26 cellular contexts compared by ENCODE assay signal in genomic region chr4:182804131-182804530, GRCh38.
DNase-seq lines count a peak whose midpoint lies in the region; FAIRE-seq and TF ChIP-seq lines count a peak whose summit lies in the region.
"Had no signal": no experiment of that assay in that cellular context is flagged by ENCODE, and none has a peak within 500 bp of the region (broad histone marks: within the 10 kb centered on the region; RNA-seq: fewer than 3 reads in every experiment).

No MANE protein-coding gene starts in this region.

- H2AK5ac ChIP-seq in H1 (ENCODE audit: low read depth, low read length) = no peak overlapping the region

- H3K27me3 Mint-ChIP-seq in glutamatergic neuron (ENCODE audit: unreplicated experiment) (peaks cover 20% of the 10 kb centered on the region), neural crest cell (ENCODE audit: low read depth) (peaks cover 3% of the 10 kb centered on the region)
- peaks cover 8% of the 10 kb centered on the region for H3K27me3 Mint-ChIP-seq in activated CD4-positive, alpha-beta T cell treated with anti-CD3 and anti-CD28 coated beads, Interleukin-2, amount 10 ng/mL, durations not matched to agents 7 days and 5 days
- H3K27me3 Mint-ChIP-seq: CD4-positive, alpha-beta T cell had no signal

- H2BK5ac ChIP-seq in H1 (ENCODE audit: low read depth, low read length) = no peak overlapping the region

- H3K36me3 Mint-ChIP-seq in glutamatergic neuron (ENCODE audit: unreplicated experiment) = peaks cover 15% of the 10 kb centered on the region
- peaks cover 13% of the 10 kb centered on the region for H3K36me3 Mint-ChIP-seq in neural crest cell (ENCODE audit: low read depth)
- no peaks in the 10 kb centered on the region for H3K36me3 Mint-ChIP-seq in activated CD4-positive, alpha-beta T cell treated with anti-CD3 and anti-CD28 coated beads, Interleukin-2, amount 10 ng/mL, durations not matched to agents 7 days and 5 days (ENCODE audit: low read depth)
- H3K36me3 Mint-ChIP-seq: CD14-positive monocyte; CD8-positive, alpha-beta memory T cell had no signal

- no peak for TF ChIP-seq EP300 in H1 (IDR thresholded peaks at IDR 0.05; ENCODE audit: borderline replicate concordance in 1 of 2, low read depth in 2 of 2, low read length in 2 of 2)
- TF ChIP-seq EP300 in sigmoid colon (IDR thresholded peaks at IDR 0.05) = no peak

- no peak overlapping the region for H3K14ac ChIP-seq in H1 (ENCODE audit: insufficient read length)

- no peak overlapping the region for H2AFZ ChIP-seq in H1 (ENCODE audit: low read length)
- H2AFZ ChIP-seq: GM23248 had no signal

- CTCF ChIA-PET in H1 (lab: Charles Lee; ENCODE audit: partially characterized antibody) = interaction anchor here (0.7 to 1.8 kb wide), 6 partner anchors 29 to 374 kb away, joined by 3 to 6 read pairs (median 4); no protein-coding TSS in a partner anchor
- CTCF ChIA-PET in activated CD4-positive, alpha-beta T cell treated with anti-CD3 and anti-CD28 coated beads, Interleukin-2, amount 10 ng/mL, durations not matched to agents 7 days and 5 days (lab: Charles Lee) = no interaction called here

- POLR2A ChIA-PET in H1 (lab: Charles Lee; ENCODE audit: partially characterized antibody) = interaction anchor here (0.7 kb wide), 1 partner anchor 491 kb away, joined by 3 read pairs; no protein-coding TSS in a partner anchor
- POLR2A ChIA-PET in activated CD4-positive, alpha-beta T cell treated with anti-CD3 and anti-CD28 coated beads, Interleukin-2, amount 10 ng/mL, durations not matched to agents 7 days and 5 days (lab: Charles Lee) = no interaction called here

- no peak overlapping the region for H4K5ac ChIP-seq in H1 (ENCODE audit: insufficient read length, low read depth, low read length)

- no peak for DNase-seq in H1 (ENCODE audit: low read depth in 1 of 2, low spot score in 2 of 2)
- no peak for DNase-seq in glutamatergic neuron
- DNase-seq in neural crest cell (ENCODE audit: low read depth, low spot score) = no peak
- peak; percentile 5 for DNase-seq in small intestine
- no peak for DNase-seq in sigmoid colon
- DNase-seq in activated CD4-positive, alpha-beta T cell treated with anti-CD3 and anti-CD28 coated beads, Interleukin-2, amount 10 ng/mL, durations not matched to agents 7 days and 5 days = no peak
- DNase-seq in NCI-H774 (lab: John Stamatoyannopoulos, UW) = no peak
- DNase-seq: 8988T; ACHN; AML-193; BE2C; CD4-positive, alpha-beta T cell; CD8-positive, alpha-beta memory T cell; DMS 273 treated with DMSO at 0.1 percent for 48 hours; DMS79; EL; GDM1; GM23248; H9; HFFc6 had no signal

- no peak overlapping the region; the same call in 1 of the 2 replicates for H4K8ac ChIP-seq in H1 (ENCODE audit: extremely low read depth, insufficient read depth, low read length)

- no peak overlapping the region for H3K9ac ChIP-seq in H1 (replicated peaks in 1 of 4; ENCODE audit: extremely low read depth in 1 of 4, low read depth in 3 of 4, low read length in 3 of 4)
- H3K9ac ChIP-seq: BLaER1 treated with 17β-estradiol and CSF1 and Interleukin-3, amounts not matched to agents 10 nM and 100 nM; GM23248 had no signal

- no peak overlapping the region for H2BK12ac ChIP-seq in H1 (ENCODE audit: low read depth, low read length)

- WGBS in H1 (ENCODE audit: extremely low coverage in 1 of 2, insufficient coverage in 1 of 2, insufficient read length in 1 of 2, insufficient replicate concordance in 2 of 2, low coverage in 1 of 2, low lambda C conversion rate in 2 of 2, missing lambda C conversion rate in 1 of 2), 2 experiments = 91% methylated on average over 6 of the region's 8 CpGs; no CpG with 5 or more reads in 1 of the 2 experiments
- WGBS in small intestine, 3 donors = 31 to 72% (median 40%) methylated on average over 8 of the region's 8 CpGs
- WGBS in sigmoid colon, 2 donors = 38 to 83% methylated on average over 8 of the region's 8 CpGs

- peaks cover 37% of the 10 kb centered on the region for H3K4me1 Mint-ChIP-seq in glutamatergic neuron (ENCODE audit: low read depth, unreplicated experiment)
- peaks cover 47% of the 10 kb centered on the region for H3K4me1 Mint-ChIP-seq in neural crest cell
- H3K4me1 Mint-ChIP-seq in activated CD4-positive, alpha-beta T cell treated with anti-CD3 and anti-CD28 coated beads, Interleukin-2, amount 10 ng/mL, durations not matched to agents 7 days and 5 days = peaks cover 5% of the 10 kb centered on the region

- no peak overlapping the region for H3K27ac ChIP-seq in H1 (ENCODE audit: low read depth, low read length)
- no peak overlapping the region for H3K27ac ChIP-seq in small intestine (ENCODE audit: low read depth in 1 of 2, low read length in 1 of 2)
- no peak overlapping the region for H3K27ac ChIP-seq in sigmoid colon
- H3K27ac ChIP-seq: A549; BLaER1 treated with 17β-estradiol and CSF1 and Interleukin-3, amounts not matched to agents 10 nM and 100 nM; GM23248 had no signal

- FAIRE-seq in H1 (lab: Jason Lieb, UNC) = no peak
- no peak for FAIRE-seq in small intestine (lab: Jason Lieb, UNC)
- FAIRE-seq: A549, D721Med, GM12878, GM19239 had no signal

- no peak overlapping the region for H3K56ac ChIP-seq in H1 (replicated peaks; ENCODE audit: insufficient read length, low read depth, low read length)

- H3K36me3 ChIP-seq in H1 (ENCODE audit: control insufficient read depth in 2 of 4, insufficient read depth in 4 of 4, low read length in 3 of 4) = peaks cover 0 to 14% (median 3%) of the 10 kb centered on the region in 4 experiments; a peak in 5 of 8 replicates
- no peaks in the 10 kb centered on the region for H3K36me3 ChIP-seq in small intestine (ENCODE audit: control insufficient read depth in 2 of 2, insufficient read depth in 2 of 2, low read length in 2 of 2)
- H3K36me3 ChIP-seq in sigmoid colon = peaks cover 0 to 12% (median 2%) of the 10 kb centered on the region in 4 donors

- 0 out of 2 replicates have a peak overlapping the region, but pooled peaks have one; percentile 49 for H2BK15ac ChIP-seq in H1 (ENCODE audit: low read length)

- peaks cover 12% of the 10 kb centered on the region for H3K23me2 ChIP-seq in H1 (ENCODE audit: low read depth, low read length)

- H3K4ac ChIP-seq in H1 (replicated peaks; ENCODE audit: insufficient read length, low read depth, low read length) = no peak overlapping the region

- TF ChIP-seq CTCF in H1 (IDR thresholded peaks at IDR 0.05; ENCODE audit: control extremely low read depth in 1 of 3, insufficient read depth in 1 of 3, low read depth in 1 of 3, low read length in 3 of 3) = no peak
- no peak for TF ChIP-seq CTCF in glutamatergic neuron (IDR thresholded peaks at IDR 0.05; ENCODE audit: partially characterized antibody, unreplicated experiment)
- no peak for TF ChIP-seq CTCF in neural crest cell (conservative IDR thresholded peaks at IDR 0.05)
- TF ChIP-seq CTCF in sigmoid colon (IDR thresholded peaks at IDR 0.05) = no peak

- no peaks in the 10 kb centered on the region for H3K79me2 ChIP-seq in H1 (ENCODE audit: control insufficient read depth in 1 of 2, insufficient read depth in 2 of 2, low read length in 2 of 2)

- no peak for TF ChIP-seq RAD21 in H1 (IDR thresholded peaks at IDR 0.05 in 1 of 2, conservative IDR thresholded peaks at IDR 0.05 in 1 of 2; ENCODE audit: low read depth in 2 of 2, low read length in 2 of 2)

- H3K27me3 ChIP-seq in H1 (replicated peaks in 1 of 4; ENCODE audit: control insufficient read depth in 3 of 4, extremely low read depth in 1 of 4, insufficient read depth in 3 of 4, low read length in 3 of 4) = peaks cover 0 to 9% (median 5%) of the 10 kb centered on the region in 4 experiments; a peak in 6 of 7 replicates
- no peaks in the 10 kb centered on the region for H3K27me3 ChIP-seq in small intestine (ENCODE audit: control insufficient read depth in 2 of 2, insufficient read depth in 2 of 2, low read length in 2 of 2)
- no peaks in the 10 kb centered on the region for H3K27me3 ChIP-seq in sigmoid colon
- H3K27me3 ChIP-seq: BE2C; BLaER1 treated with 17β-estradiol and CSF1 and Interleukin-3, amounts not matched to agents 10 nM and 100 nM had no signal

- 0 out of 2 replicates have a peak, but pooled peaks cover 2% of the 10 kb centered on the region for H3K79me1 ChIP-seq in H1 (ENCODE audit: low read depth, low read length)

- H3K27ac Mint-ChIP-seq in glutamatergic neuron (ENCODE audit: unreplicated experiment) (peak overlapping the region; percentile 62), neural crest cell (ENCODE audit: unreplicated experiment) (peak overlapping the region; percentile 35)
- H3K27ac Mint-ChIP-seq in activated CD4-positive, alpha-beta T cell treated with anti-CD3 and anti-CD28 coated beads, Interleukin-2, amount 10 ng/mL, durations not matched to agents 7 days and 5 days = no peak overlapping the region
- H3K27ac Mint-ChIP-seq: CD14-positive monocyte; CD4-positive, alpha-beta T cell; HFFc6 had no signal

- no peak overlapping the region for H4K91ac ChIP-seq in H1 (replicated peaks; ENCODE audit: insufficient read length, low read length)

- no peak overlapping the region for H3K18ac ChIP-seq in H1 (ENCODE audit: extremely low read depth, low read length)

- H3K4me2 ChIP-seq in H1 (ENCODE audit: insufficient read depth in 1 of 2, low read depth in 2 of 2, low read length in 2 of 2) = no peak overlapping the region
- H3K4me2 ChIP-seq: A549; BLaER1 treated with 17β-estradiol and CSF1 and Interleukin-3, amounts not matched to agents 10 nM and 100 nM had no signal

- H3K4me3 Mint-ChIP-seq in glutamatergic neuron (ENCODE audit: unreplicated experiment) (no peak overlapping the region), neural crest cell (no peak overlapping the region)
- H3K4me3 Mint-ChIP-seq in activated CD4-positive, alpha-beta T cell treated with anti-CD3 and anti-CD28 coated beads, Interleukin-2, amount 10 ng/mL, durations not matched to agents 7 days and 5 days = no peak overlapping the region
- H3K4me3 Mint-ChIP-seq: CD14-positive monocyte; CD4-positive, alpha-beta T cell; H9; HFFc6 had no signal

- H3K4me1 ChIP-seq in H1 (replicated peaks in 1 of 4; ENCODE audit: control insufficient read depth in 3 of 4, insufficient read depth in 4 of 4, low read length in 3 of 4) (peaks cover 0 to 10% (median 1%) of the 10 kb centered on the region in 4 experiments; a peak in 5 of 7 replicates), small intestine (ENCODE audit: control insufficient read depth in 2 of 2, insufficient read depth in 1 of 2, low read depth in 1 of 2, low read length in 1 of 2) (no peaks in the 10 kb centered on the region), sigmoid colon (peaks cover 0 to 12% (median 4%) of the 10 kb centered on the region in 4 donors)
- H3K4me1 ChIP-seq: A549, BE2C had no signal

- no peak for TF ChIP-seq POLR2A in H1 (IDR thresholded peaks at IDR 0.05; ENCODE audit: control extremely low read depth in 1 of 2, low read depth in 2 of 2, low read length in 2 of 2)
- no peak for TF ChIP-seq POLR2A in sigmoid colon (IDR thresholded peaks at IDR 0.05)

- H3K9me3 ChIP-seq in H1 (ENCODE audit: insufficient read depth in 2 of 2, low read depth in 1 of 2, low read length in 1 of 2) = no peaks in the 10 kb centered on the region; a peak in 1 of 4 replicates
- no peaks in the 10 kb centered on the region for H3K9me3 ChIP-seq in small intestine (ENCODE audit: control insufficient read depth, low read depth)
- H3K9me3 ChIP-seq in sigmoid colon = peaks cover 0 to 2% (median 0%) of the 10 kb centered on the region in 4 donors
- H3K9me3 ChIP-seq: A549, BE2C had no signal

- H3K4me3 ChIP-seq in H1 (ENCODE audit: extremely low read depth in 1 of 4, insufficient read depth in 2 of 4, low read depth in 3 of 4, low read length in 4 of 4) = no peak overlapping the region
- no peak overlapping the region for H3K4me3 ChIP-seq in small intestine (ENCODE audit: low read depth in 1 of 2, low read length in 2 of 2)
- H3K4me3 ChIP-seq in sigmoid colon = no peak overlapping the region
- H3K4me3 ChIP-seq: A549; BLaER1 treated with 17β-estradiol and CSF1 and Interleukin-3, amounts not matched to agents 10 nM and 100 nM; GM12878; GM23248 had no signal

- H2BK20ac ChIP-seq in H1 (ENCODE audit: low read length) = no peak overlapping the region

- no peak overlapping the region for H3K23ac ChIP-seq in H1 (ENCODE audit: insufficient read length)

- H3K9me3 Mint-ChIP-seq in glutamatergic neuron (ENCODE audit: unreplicated experiment) (peaks cover 21% of the 10 kb centered on the region), neural crest cell (peaks cover 6% of the 10 kb centered on the region)
- H3K9me3 Mint-ChIP-seq in activated CD4-positive, alpha-beta T cell treated with anti-CD3 and anti-CD28 coated beads, Interleukin-2, amount 10 ng/mL, durations not matched to agents 7 days and 5 days = no peaks in the 10 kb centered on the region
- H3K9me3 Mint-ChIP-seq: CD4-positive, alpha-beta T cell had no signal

- peaks cover 0 to 9% of the 10 kb centered on the region in 2 experiments for H4K20me1 ChIP-seq in H1 (replicated peaks in 1 of 2; ENCODE audit: control insufficient read depth in 1 of 2, insufficient read depth in 2 of 2, low read length in 2 of 2)
- H4K20me1 ChIP-seq: BLaER1 treated with 17β-estradiol and CSF1 and Interleukin-3, amounts not matched to agents 10 nM and 100 nM had no signal

- intact Hi-C loops in sigmoid colon (cut with DNase I) = loop anchor here (10.0 kb wide), 1 partner anchor 659 kb away; no protein-coding TSS in a partner anchor

- no peak overlapping the region for H2BK120ac ChIP-seq in H1 (replicated peaks; ENCODE audit: low read depth, low read length)
